Comparison of ENCODE assay signal across 22 cellular contexts in the genomic region with DNA sequence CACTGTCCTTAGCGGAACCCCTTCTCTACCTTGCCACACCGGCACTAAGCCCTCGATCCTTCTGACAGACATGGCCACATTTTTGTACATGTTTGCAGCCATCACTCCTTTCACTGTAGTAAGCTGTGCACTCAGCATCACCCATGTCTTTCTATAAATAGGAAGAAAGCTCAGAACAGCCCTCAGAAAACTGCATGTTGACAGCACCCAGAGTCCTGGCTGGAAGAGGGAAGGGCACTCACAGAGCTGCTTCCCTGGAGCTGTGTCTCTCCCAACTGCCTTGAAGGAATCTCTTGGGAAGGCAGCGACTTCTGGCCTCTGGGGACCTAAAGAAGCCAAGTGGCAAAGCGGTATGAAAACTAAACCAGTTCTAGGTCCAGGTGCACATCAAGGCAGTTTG. TPM values are rescaled to one million over a fixed set of nuclear protein-coding genes. Genes with fewer than 3 reads are reported as not detected.
DNase-seq lines count a peak whose midpoint lies in the region; ATAC-seq, FAIRE-seq and TF ChIP-seq lines count a peak whose summit lies in the region.
"Had no signal": no experiment of that assay in that cellular context is flagged by ENCODE, and none has a peak within 500 bp of the region (broad histone marks: within the 10 kb centered on the region; RNA-seq: fewer than 3 reads in every experiment).

No MANE protein-coding gene starts in this region.

- H3K23ac ChIP-seq in IMR-90 (ENCODE audit: low read depth, low read length), result no peak overlapping the region

- H3K4ac ChIP-seq in IMR-90 (ENCODE audit: low read depth, low read length), result no peak overlapping the region

- H2BK15ac ChIP-seq in IMR-90 (ENCODE audit: low read depth, low read length), result no peak overlapping the region

- peaks cover 34% of the 10 kb centered on the region for H3K27me3 Mint-ChIP-seq in activated CD4-positive, alpha-beta T cell treated with anti-CD3 and anti-CD28 coated beads, Interleukin-2, amount 10 ng/mL, durations not matched to agents 24 days and 14 days
- peaks cover 29% of the 10 kb centered on the region for H3K27me3 Mint-ChIP-seq in activated naive CD8-positive, alpha-beta T cell treated with anti-CD3 and anti-CD28 coated beads, Interleukin-2, amount 50 U/mL, for 24 hours

- intact Hi-C loops in left ventricle myocardium superior (cut with micrococcal nuclease), result loop anchor here (10.0 kb wide), 1 partner anchor 58 kb away; no protein-coding TSS in a partner anchor
- intact Hi-C loops in right cardiac atrium (cut with DNase I), result loop anchor here in 3 of 4 donors (10.0 kb wide), 1 partner anchor 48 kb away; no protein-coding TSS in a partner anchor
- intact Hi-C loops in IMR-90 (cut with micrococcal nuclease), result no loop called here
- intact Hi-C loops in activated CD4-positive, alpha-beta T cell treated with anti-CD3 and anti-CD28 coated beads, Interleukin-2, amount 10 ng/mL, durations not matched to agents 24 days and 14 days (cut with micrococcal nuclease), result no loop called here

- no peak overlapping the region for H3K9ac ChIP-seq in IMR-90 (ENCODE audit: low read depth, low read length)

- H3K4me3 ChIP-seq in right cardiac atrium (ENCODE audit: low read length) (no peak overlapping the region), IMR-90 (ENCODE audit: insufficient read depth, low read depth, low read length) (no peak overlapping the region), bronchial epithelial cell (ENCODE audit: low read depth, low read length) (no peak overlapping the region)

- no peak overlapping the region for H3K4me2 ChIP-seq in IMR-90 (ENCODE audit: low read depth, low read length)

- no peak overlapping the region for H3K56ac ChIP-seq in IMR-90 (ENCODE audit: extremely low read depth, insufficient read depth, low read length)

- no peaks in the 10 kb centered on the region for H3K9me3 ChIP-seq in right cardiac atrium (ENCODE audit: control insufficient read depth, low read length)
- H3K9me3 ChIP-seq in IMR-90 (ENCODE audit: control insufficient read depth, insufficient read depth, low read length), result no peaks in the 10 kb centered on the region

- in situ Hi-C loops in IMR-90 (cut with MboI; ENCODE audit: low sequenced_read_pairs), result no loop called here

- POLR2A ChIA-PET in IMR-90 (lab: Charles Lee; ENCODE audit: unreplicated experiment), result interaction anchor here (0.6 kb wide), 1 partner anchor 1336 kb away, joined by 3 read pairs; no protein-coding TSS in a partner anchor

- no peaks in the 10 kb centered on the region for H3K36me3 ChIP-seq in IMR-90 (ENCODE audit: control insufficient read depth, insufficient read depth, low read length)
- H3K36me3 ChIP-seq in bronchial epithelial cell (ENCODE audit: control insufficient read depth, insufficient read depth, low read length), result no peaks in the 10 kb centered on the region

- peak overlapping the region; percentile 14; the same call in 1 of the 2 replicates for H3K18ac ChIP-seq in IMR-90 (ENCODE audit: low read depth, low read length)

- H3K79me1 ChIP-seq in IMR-90 (ENCODE audit: low read depth in 1 of 2, low read length in 2 of 2), result peaks cover 0 to 36% of the 10 kb centered on the region in 2 experiments; a peak in 2 of 4 replicates

- H3K9me1 ChIP-seq in IMR-90 (ENCODE audit: insufficient read depth, low read length), result peaks cover 9% of the 10 kb centered on the region

- H4K20me1 ChIP-seq in IMR-90 (ENCODE audit: insufficient read depth, low read length), result no peaks in the 10 kb centered on the region

- H2AK9ac ChIP-seq in IMR-90 (replicated peaks; ENCODE audit: low read depth, low read length, poor library complexity), result peak overlapping the region; percentile 29

- TF ChIP-seq POLR2A in IMR-90 (IDR thresholded peaks at IDR 0.05; ENCODE audit: low read depth, low read length), result no peak

- CTCF ChIA-PET in IMR-90 (lab: Yijun Ruan, JAX), result interaction anchor here (0.7 kb wide), 1 partner anchor 27 kb away, joined by 3 read pairs; no protein-coding TSS in a partner anchor

- H3K4me1 Mint-ChIP-seq in activated CD4-positive, alpha-beta T cell treated with anti-CD3 and anti-CD28 coated beads, Interleukin-2, amount 10 ng/mL, durations not matched to agents 24 days and 14 days, result peaks cover 6% of the 10 kb centered on the region
- peaks cover 15% of the 10 kb centered on the region for H3K4me1 Mint-ChIP-seq in activated naive CD8-positive, alpha-beta T cell treated with anti-CD3 and anti-CD28 coated beads, Interleukin-2, amount 50 U/mL, for 24 hours

- H3K14ac ChIP-seq in IMR-90 (replicated peaks; ENCODE audit: low read depth, low read length), result no peak overlapping the region; the same call in 1 of the 2 replicates

- no TSS peak for BruUV-seq in IMR-90 (replicated peaks; lab: Mats Ljungman, UMichigan)

- H3K9me3 Mint-ChIP-seq in activated CD4-positive, alpha-beta T cell treated with anti-CD3 and anti-CD28 coated beads, Interleukin-2, amount 10 ng/mL, durations not matched to agents 24 days and 14 days, result no peaks in the 10 kb centered on the region
- H3K9me3 Mint-ChIP-seq in activated naive CD8-positive, alpha-beta T cell treated with anti-CD3 and anti-CD28 coated beads, Interleukin-2, amount 50 U/mL, for 24 hours, result no peaks in the 10 kb centered on the region

- peak overlapping the region; percentile 47 for H2AFZ ChIP-seq in IMR-90 (replicated peaks; ENCODE audit: low read length, poor library complexity)

- DNase-seq in left ventricle myocardium superior (no peak), right cardiac atrium (no peak), IMR-90 (no peak), bronchial epithelial cell (ENCODE audit: low read depth) (no peak)
- DNase-seq in activated CD4-positive, alpha-beta T cell treated with anti-CD3 and anti-CD28 coated beads, Interleukin-2, amount 10 ng/mL, durations not matched to agents 24 days and 14 days, result no peak
- DNase-seq in activated naive CD8-positive, alpha-beta T cell treated with anti-CD3 and anti-CD28 coated beads, Interleukin-2, amount 50 U/mL, for 24 hours, result no peak
- DNase-seq: DMS153, Karpas-422, NCI-H1092, NCI-H1436, NCI-H187 treated with DMSO at 0.1 percent for 48 hours, NCI-H2171 treated with DMSO at 0.1 percent for 48 hours, NCI-H345, NCI-H524 treated with DMSO at 0.1 percent for 48 hours, NCI-H774, PC-3, SHP77 had no signal

- no peak overlapping the region for H4K5ac ChIP-seq in IMR-90 (ENCODE audit: low read depth, low read length)

- H3K27me3 ChIP-seq in right cardiac atrium (ENCODE audit: control insufficient read depth, insufficient read depth) (no peaks in the 10 kb centered on the region), IMR-90 (ENCODE audit: control insufficient read depth, insufficient read depth, low read length) (no peaks in the 10 kb centered on the region), bronchial epithelial cell (ENCODE audit: control insufficient read depth, insufficient read depth, low read length) (no peaks in the 10 kb centered on the region)

- peak; percentile 58 for FAIRE-seq in bronchial epithelial cell (lab: Jason Lieb, UNC)
- FAIRE-seq: GM18507 had no signal

- peak; percentile 59 for ATAC-seq in left ventricle myocardium superior
- no peak for ATAC-seq in right cardiac atrium
- no peak for ATAC-seq in IMR-90 (ENCODE audit: low read depth)
- ATAC-seq in HG03196 (IDR thresholded peaks at IDR 0.05; ENCODE audit: unreplicated experiment), result no peak
- no peak for ATAC-seq in activated naive CD8-positive, alpha-beta T cell treated with anti-CD3 and anti-CD28 coated beads, Interleukin-2, amount 50 U/mL, for 24 hours
- ATAC-seq: HCT116, PC-3 had no signal

- H3K27ac Mint-ChIP-seq in activated CD4-positive, alpha-beta T cell treated with anti-CD3 and anti-CD28 coated beads, Interleukin-2, amount 10 ng/mL, durations not matched to agents 24 days and 14 days, result no peak overlapping the region
- H3K27ac Mint-ChIP-seq in activated naive CD8-positive, alpha-beta T cell treated with anti-CD3 and anti-CD28 coated beads, Interleukin-2, amount 50 U/mL, for 24 hours, result no peak overlapping the region
- H3K27ac Mint-ChIP-seq: B cell had no signal

- H4K8ac ChIP-seq in IMR-90 (ENCODE audit: low read depth in 2 of 2, low read length in 2 of 2), result no peak overlapping the region

- no peak overlapping the region for H3K4me3 Mint-ChIP-seq in activated CD4-positive, alpha-beta T cell treated with anti-CD3 and anti-CD28 coated beads, Interleukin-2, amount 10 ng/mL, durations not matched to agents 24 days and 14 days
- H3K4me3 Mint-ChIP-seq in activated naive CD8-positive, alpha-beta T cell treated with anti-CD3 and anti-CD28 coated beads, Interleukin-2, amount 50 U/mL, for 24 hours, result no peak overlapping the region
- H3K4me3 Mint-ChIP-seq: B cell had no signal

- TF ChIP-seq CTCF in IMR-90 (conservative IDR thresholded peaks at IDR 0.05; ENCODE audit: low read depth, low read length), result no peak
- TF ChIP-seq CTCF in bronchial epithelial cell (IDR thresholded peaks at IDR 0.05; ENCODE audit: insufficient read depth, low read length, severe bottlenecking), result no peak

- no peak for TF ChIP-seq RAD21 in IMR-90 (IDR thresholded peaks at IDR 0.05; ENCODE audit: low read length)

- H2AK5ac ChIP-seq in IMR-90 (ENCODE audit: low read depth, low read length), result peak overlapping the region; percentile 13; the same call in 1 of the 2 replicates

- 85% methylated on average over 5 of the region's 5 CpGs for WGBS in right cardiac atrium
- WGBS in IMR-90 (ENCODE audit: extremely low coverage in 2 of 2, insufficient read length in 1 of 2), 2 experiments, result 93% methylated on average over 2 of the region's 5 CpGs; no CpG with 5 or more reads in 1 of the 2 experiments

- H3K4me1 ChIP-seq in right cardiac atrium (ENCODE audit: control insufficient read depth, insufficient read depth, low read length) (peaks cover 3% of the 10 kb centered on the region), IMR-90 (ENCODE audit: control insufficient read depth, insufficient read depth, low read length) (peaks cover 20% of the 10 kb centered on the region)

- no peak overlapping the region for H3K27ac ChIP-seq in right cardiac atrium (ENCODE audit: low read length)
- H3K27ac ChIP-seq in IMR-90 (ENCODE audit: insufficient read depth, low read length), result no peak overlapping the region
- H3K27ac ChIP-seq: HL-60 had no signal

- no peaks in the 10 kb centered on the region for H3K36me3 Mint-ChIP-seq in activated CD4-positive, alpha-beta T cell treated with anti-CD3 and anti-CD28 coated beads, Interleukin-2, amount 10 ng/mL, durations not matched to agents 24 days and 14 days (ENCODE audit: low read depth)
- no peaks in the 10 kb centered on the region for H3K36me3 Mint-ChIP-seq in activated naive CD8-positive, alpha-beta T cell treated with anti-CD3 and anti-CD28 coated beads, Interleukin-2, amount 50 U/mL, for 24 hours (ENCODE audit: low read depth)

- no peak overlapping the region for H2BK5ac ChIP-seq in IMR-90 (ENCODE audit: low read depth, low read length, poor library complexity, severe bottlenecking)

- H2BK20ac ChIP-seq in IMR-90 (ENCODE audit: low read depth, low read length), result 0 out of 2 replicates have a peak overlapping the region, but pooled peaks have one; percentile 33

- H2BK120ac ChIP-seq in IMR-90 (ENCODE audit: low read depth, low read length), result peak overlapping the region; percentile 3; the same call in 1 of the 2 replicates

- dilution Hi-C loops in IMR-90 (cut with HindIII; ENCODE audit: low sequenced_read_pairs, unreplicated experiment), result no loop called here

- H4K91ac ChIP-seq in IMR-90 (ENCODE audit: insufficient read depth, low read depth, low read length), result no peak overlapping the region

RNA-seq across cellular contexts. Expression of a gene that starts 42.0 kb away (rescaled TPM):
- total RNA-seq in left ventricle myocardium superior (20.3 TPM), right cardiac atrium (10 to 100 TPM; 29.8 to 39.8 (median 34.9) TPM), IMR-90 (2012; rRNA removed) (8.3 and 9.3 TPM in 2 replicates), bronchial epithelial cell (5.5 and 9.9 TPM in 2 replicates)
- polyA plus RNA-seq in right cardiac atrium (27.0 TPM), IMR-90 (2012; rRNA removed) (22.1 and 22.7 TPM in 2 replicates)
- polyA plus RNA-seq in IMR-90 (2012; cell fraction: cytosol; rRNA removed), result 11.9 and 21.1 TPM in 2 replicates
- polyA plus RNA-seq in IMR-90 (2012; cell fraction: nucleus; rRNA removed; ENCODE audit: low replicate concordance), result 23.3 and 30.1 TPM in 2 replicates
- 17.4 and 17.7 TPM in 2 replicates for total RNA-seq in activated CD4-positive, alpha-beta T cell treated with anti-CD3 and anti-CD28 coated beads, Interleukin-2, amount 10 ng/mL, durations not matched to agents 24 days and 14 days

Comparison
In these comparisons a context has a peak if more than half of its experiments do, and no peak if none do; other contexts are left out.
1. intact Hi-C loops: an anchor here in left ventricle myocardium superior (10.0 kb wide) and right cardiac atrium (10.0 kb wide); none called in IMR-90 and activated CD4-positive, alpha-beta T cell treated with anti-CD3 and anti-CD28 coated beads, Interleukin-2, amount 10 ng/mL, durations not matched to agents 24 days and 14 days.